In the genomic region with DNA sequence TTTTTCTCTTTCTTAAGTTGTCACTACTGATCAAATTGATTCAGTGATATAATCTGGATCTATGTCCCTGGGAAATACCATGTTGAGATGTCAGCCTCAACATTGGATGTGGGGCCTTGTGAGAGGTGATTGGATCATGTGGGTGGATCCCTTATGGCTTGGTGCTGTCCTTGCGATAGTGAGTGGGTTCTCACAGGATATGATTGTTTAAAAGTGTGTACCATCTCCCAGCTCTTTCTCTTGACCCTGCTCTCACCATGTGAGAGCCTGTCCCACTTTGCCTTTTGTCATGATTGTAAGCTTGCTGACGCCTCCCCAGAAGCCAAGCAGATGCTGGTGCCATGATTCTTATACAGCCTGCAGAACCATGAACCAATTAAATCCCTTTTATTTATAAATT, we compare ENCODE assay signal across 21 cellular contexts.
DNase-seq lines count a peak whose midpoint lies in the region; ATAC-seq and TF ChIP-seq lines count a peak whose summit lies in the region.
"Had no signal": no experiment of that assay in that cellular context is flagged by ENCODE, and none has a peak within 500 bp of the region (broad histone marks: within the 10 kb centered on the region; RNA-seq: fewer than 3 reads in every experiment).

No MANE protein-coding gene starts in this region.

- peaks cover 44% of the 10 kb centered on the region for H3K4me1 Mint-ChIP-seq in activated naive CD8-positive, alpha-beta T cell (ENCODE audit: low read depth)
- peaks cover 28% of the 10 kb centered on the region for H3K4me1 Mint-ChIP-seq in activated naive CD8-positive, alpha-beta T cell treated with anti-CD3 and anti-CD28 coated beads for 36 hours
- H3K4me1 Mint-ChIP-seq in central memory CD8-positive, alpha-beta T cell, result peaks cover 39% of the 10 kb centered on the region
- peaks cover 30 to 48% of the 10 kb centered on the region in 2 donors for H3K4me1 Mint-ChIP-seq in natural killer cell treated with Interleukin-12 subunit alpha and Interleukin-12 subunit beta and Interleukin-15 and Interleukin-18, amount 100 ng/mL, for 72 hours (ENCODE audit: low read depth in 2 of 2)
- H3K4me1 Mint-ChIP-seq: H9 had no signal

- ATAC-seq in central memory CD8-positive, alpha-beta T cell (replicated peaks; ENCODE audit: extremely low read depth, poor library complexity, severe bottlenecking), result no peak
- peak; percentile 17 to 69 for ATAC-seq in natural killer cell treated with Interleukin-12 subunit alpha and Interleukin-12 subunit beta and Interleukin-15 and Interleukin-18, amount 100 ng/mL, for 72 hours
- ATAC-seq: GM12878, PC-3 had no signal

- H3K27ac Mint-ChIP-seq in activated naive CD8-positive, alpha-beta T cell, result peak overlapping the region; percentile 41
- H3K27ac Mint-ChIP-seq in activated naive CD8-positive, alpha-beta T cell treated with anti-CD3 and anti-CD28 coated beads for 36 hours, result no peak overlapping the region
- H3K27ac Mint-ChIP-seq in central memory CD8-positive, alpha-beta T cell (ENCODE audit: low read depth), result peak overlapping the region; percentile 63
- H3K27ac Mint-ChIP-seq in natural killer cell treated with Interleukin-12 subunit alpha and Interleukin-12 subunit beta and Interleukin-15 and Interleukin-18, amount 100 ng/mL, for 72 hours, result peak overlapping the region; percentile 63 to 90
- H3K27ac Mint-ChIP-seq: CD4-positive, alpha-beta T cell; H9 had no signal

- no peaks in the 10 kb centered on the region for H3K27me3 Mint-ChIP-seq in activated naive CD8-positive, alpha-beta T cell
- no peaks in the 10 kb centered on the region for H3K27me3 Mint-ChIP-seq in activated naive CD8-positive, alpha-beta T cell treated with anti-CD3 and anti-CD28 coated beads for 36 hours
- H3K27me3 Mint-ChIP-seq in central memory CD8-positive, alpha-beta T cell, result no peaks in the 10 kb centered on the region
- H3K27me3 Mint-ChIP-seq in natural killer cell treated with Interleukin-12 subunit alpha and Interleukin-12 subunit beta and Interleukin-15 and Interleukin-18, amount 100 ng/mL, for 72 hours, result no peaks in the 10 kb centered on the region
- H3K27me3 Mint-ChIP-seq: CD4-positive, alpha-beta T cell had no signal

- no peak overlapping the region for H3K4me3 Mint-ChIP-seq in activated naive CD8-positive, alpha-beta T cell
- no peak overlapping the region for H3K4me3 Mint-ChIP-seq in activated naive CD8-positive, alpha-beta T cell treated with anti-CD3 and anti-CD28 coated beads for 36 hours
- H3K4me3 Mint-ChIP-seq in central memory CD8-positive, alpha-beta T cell, result no peak overlapping the region
- peak overlapping the region; percentile 5 for H3K4me3 Mint-ChIP-seq in natural killer cell treated with Interleukin-12 subunit alpha and Interleukin-12 subunit beta and Interleukin-15 and Interleukin-18, amount 100 ng/mL, for 72 hours
- H3K4me3 Mint-ChIP-seq: CD4-positive, alpha-beta T cell; H9 had no signal

- TF ChIP-seq CTCF in GM13976 (IDR thresholded peaks at IDR 0.05; ENCODE audit: borderline replicate concordance, control extremely low read depth, extremely low read depth, insufficient read depth, missing control alignments), result no peak

- peaks cover 23% of the 10 kb centered on the region for H3K36me3 Mint-ChIP-seq in activated naive CD8-positive, alpha-beta T cell
- H3K36me3 Mint-ChIP-seq in activated naive CD8-positive, alpha-beta T cell treated with anti-CD3 and anti-CD28 coated beads for 36 hours, result peaks cover 24% of the 10 kb centered on the region
- H3K36me3 Mint-ChIP-seq in central memory CD8-positive, alpha-beta T cell (ENCODE audit: insufficient read depth), result peaks cover 12% of the 10 kb centered on the region
- peaks cover 31% of the 10 kb centered on the region for H3K36me3 Mint-ChIP-seq in natural killer cell treated with Interleukin-12 subunit alpha and Interleukin-12 subunit beta and Interleukin-15 and Interleukin-18, amount 100 ng/mL, for 72 hours

- in situ Hi-C loops in GM13976 (cut with MboI; ENCODE audit: low sequenced_read_pairs, unreplicated experiment), result no loop called here

- no peak for DNase-seq in activated naive CD8-positive, alpha-beta T cell treated with anti-CD3 and anti-CD28 coated beads for 36 hours
- no peak for DNase-seq in central memory CD8-positive, alpha-beta T cell (ENCODE audit: low spot score in 2 of 2)
- DNase-seq in natural killer cell treated with Interleukin-12 subunit alpha and Interleukin-12 subunit beta and Interleukin-15 and Interleukin-18, amount 100 ng/mL, for 72 hours (ENCODE audit: low spot score), result no peak
- no peak for DNase-seq in HT-29 (ENCODE audit: low spot score)
- no peak for DNase-seq in GM13976 (ENCODE audit: low spot score)
- DNase-seq in middle frontal gyrus (ENCODE audit: extremely low spot score, low spot score), result no peak
- DNase-seq in GM03348 (ENCODE audit: low spot score), result no peak
- DNase-seq: CD4-positive, alpha-beta T cell; H9; KBM-7; MG63; NCI-H1105 treated with DMSO at 0.1 percent for 48 hours; NCI-H146; NCI-H1930; NCI-H2107; NCI-H524; NCI-H748 treated with DMSO at 0.1 percent for 48 hours; PC-3; Right ventricle myocardium superior had no signal

- H3K9me3 Mint-ChIP-seq in activated naive CD8-positive, alpha-beta T cell (ENCODE audit: low read depth), result no peaks in the 10 kb centered on the region
- H3K9me3 Mint-ChIP-seq in activated naive CD8-positive, alpha-beta T cell treated with anti-CD3 and anti-CD28 coated beads for 36 hours, result no peaks in the 10 kb centered on the region
- H3K9me3 Mint-ChIP-seq in central memory CD8-positive, alpha-beta T cell, result no peaks in the 10 kb centered on the region
- peaks cover 4% of the 10 kb centered on the region for H3K9me3 Mint-ChIP-seq in natural killer cell treated with Interleukin-12 subunit alpha and Interleukin-12 subunit beta and Interleukin-15 and Interleukin-18, amount 100 ng/mL, for 72 hours
- H3K9me3 Mint-ChIP-seq: CD4-positive, alpha-beta T cell; H9 had no signal
